Comparison of ENCODE assay signal across 8 cellular contexts in genomic region chr11:47415091-47415854, GRCh38. TPM values are rescaled to one million over a fixed set of nuclear protein-coding genes. Genes with fewer than 3 reads are reported as not detected.
DNase-seq lines count a peak whose midpoint lies in the region; ATAC-seq and TF ChIP-seq lines count a peak whose summit lies in the region.
"Had no signal": no experiment of that assay in that cellular context is flagged by ENCODE, and none has a peak within 500 bp of the region (broad histone marks: within the 10 kb centered on the region; RNA-seq: fewer than 3 reads in every experiment).

No MANE protein-coding gene starts in this region.

- peaks cover 64% of the 10 kb centered on the region for H3K36me3 Mint-ChIP-seq in activated T-cell treated with anti-CD3 and anti-CD28 coated beads, Interleukin-2, amount 50 U/mL, for 24 hours (ENCODE audit: low read depth)

- ATAC-seq in left lung = no peak

- H3K27me3 ChIP-seq in left lung = no peaks in the 10 kb centered on the region

- peak overlapping the region; percentile 41 for H3K27ac Mint-ChIP-seq in activated T-cell treated with anti-CD3 and anti-CD28 coated beads, Interleukin-2, amount 50 U/mL, for 24 hours
- H3K27ac Mint-ChIP-seq: stimulated activated naive CD8-positive, alpha-beta T cell treated with anti-CD3 and anti-CD28 coated beads, Interleukin-15, Interleukin-2, amounts not matched to agents 100 ng/mL and 50 ng/mL, for 24 hours had no signal

- peaks cover 3% of the 10 kb centered on the region for H3K4me1 Mint-ChIP-seq in activated T-cell treated with anti-CD3 and anti-CD28 coated beads, Interleukin-2, amount 50 U/mL, for 24 hours (ENCODE audit: low read depth)

- no peak overlapping the region for H3K4me3 Mint-ChIP-seq in activated T-cell treated with anti-CD3 and anti-CD28 coated beads, Interleukin-2, amount 50 U/mL, for 24 hours
- H3K4me3 Mint-ChIP-seq: stimulated activated naive CD8-positive, alpha-beta T cell treated with anti-CD3 and anti-CD28 coated beads, Interleukin-15, Interleukin-2, amounts not matched to agents 100 ng/mL and 50 ng/mL, for 24 hours had no signal

- TF ChIP-seq CTCF in left lung (IDR thresholded peaks at IDR 0.05) = no peak

- no peak overlapping the region for H3K4me3 ChIP-seq in left lung
- H3K4me3 ChIP-seq in urinary bladder (ENCODE audit: low read depth, low read length) = no peak overlapping the region

- H3K36me3 ChIP-seq in left lung = peaks cover 0 to 99% of the 10 kb centered on the region in 2 donors
- no peaks in the 10 kb centered on the region for H3K36me3 ChIP-seq in urinary bladder (ENCODE audit: insufficient read depth)

- intact Hi-C loops in left lung (cut with DNase I) = no loop called here

- peak; percentile 36 for DNase-seq in activated T-cell treated with anti-CD3 and anti-CD28 coated beads, Interleukin-2, amount 50 U/mL, for 24 hours
- no peak for DNase-seq in activated T-cell treated with anti-CD3 and anti-CD28 coated beads, Interleukin-2, amount 50 U/mL, for 48 hours
- DNase-seq in left lung (no peak), HK-2 (ENCODE audit: unreplicated experiment) (no peak), AG08395 (ENCODE audit: low spot score) (no peak)
- DNase-seq: MM.1S had no signal

- WGBS in urinary bladder = 78% methylated on average over 31 of the region's 31 CpGs

- no peaks in the 10 kb centered on the region for H3K9me3 ChIP-seq in left lung

- H3K27me3 Mint-ChIP-seq in activated T-cell treated with anti-CD3 and anti-CD28 coated beads, Interleukin-2, amount 50 U/mL, for 24 hours = no peaks in the 10 kb centered on the region
- H3K27me3 Mint-ChIP-seq: stimulated activated naive CD8-positive, alpha-beta T cell treated with anti-CD3 and anti-CD28 coated beads, Interleukin-15, Interleukin-2, amounts not matched to agents 100 ng/mL and 50 ng/mL, for 24 hours had no signal

- peaks cover 14 to 55% of the 10 kb centered on the region in 2 donors for H3K4me1 ChIP-seq in left lung
- H3K4me1 ChIP-seq in urinary bladder (ENCODE audit: insufficient read depth) = peaks cover 3% of the 10 kb centered on the region

- H3K27ac ChIP-seq in left lung (peak overlapping the region; percentile 77 to 79), urinary bladder (ENCODE audit: low read depth) (peak overlapping the region; percentile 79)

- no peaks in the 10 kb centered on the region for H3K9me3 Mint-ChIP-seq in activated T-cell treated with anti-CD3 and anti-CD28 coated beads, Interleukin-2, amount 50 U/mL, for 24 hours
- H3K9me3 Mint-ChIP-seq: stimulated activated naive CD8-positive, alpha-beta T cell treated with anti-CD3 and anti-CD28 coated beads, Interleukin-15, Interleukin-2, amounts not matched to agents 100 ng/mL and 50 ng/mL, for 24 hours had no signal

RNA-seq across cellular contexts. Expression of gene SLC39A13, which starts 6.9 kb away (rescaled TPM):
- total RNA-seq in left lung = 10 to 100 TPM; 60.1 to 66.1 TPM
- total RNA-seq in urinary bladder = 30.3 TPM
- polyA plus RNA-seq in urinary bladder = 73.9 TPM

RNA-seq across cellular contexts. Expression of gene PSMC3, which starts 11.0 kb away (rescaled TPM):
- total RNA-seq in left lung (100 to 1,000 TPM in 1 of 2 donors, 10 to 100 TPM in 1; 86.7 to 133 TPM), urinary bladder (60.1 TPM)
- polyA plus RNA-seq in urinary bladder = 177 TPM

RNA-seq across cellular contexts. Expression of gene RAPSN, which starts 33.7 kb away (rescaled TPM):
- 1 to 10 TPM in 1 of 2 donors, under 1 TPM in 1; 0.79 to 1.0 TPM for total RNA-seq in left lung
- total RNA-seq in urinary bladder = 3.0 TPM
- polyA plus RNA-seq in urinary bladder = 0.05 TPM

RNA-seq across cellular contexts. Expression of gene SPI1, which starts 36.9 kb away (rescaled TPM):
- total RNA-seq in left lung (100 to 1,000 TPM in 1 of 2 donors, 10 to 100 TPM in 1; 75.6 to 194 TPM), urinary bladder (5.2 TPM)
- 21.0 TPM for polyA plus RNA-seq in urinary bladder
